8 cellular contexts compared by ENCODE assay signal in genomic region chr15:45167631-45168205, GRCh38. TPM values are rescaled to one million over a fixed set of nuclear protein-coding genes. Genes with fewer than 3 reads are reported as not detected.
DNase-seq lines count a peak whose midpoint lies in the region; ATAC-seq and TF ChIP-seq lines count a peak whose summit lies in the region.

No MANE protein-coding gene starts in this region.

- peaks cover 11% of the 10 kb centered on the region for H3F3A ChIP-seq in smooth muscle cell (ENCODE audit: low read depth)

- H3K9me3 ChIP-seq in iPS-18a (ENCODE audit: control insufficient read depth, low read depth, low read length) (no peaks in the 10 kb centered on the region), smooth muscle cell (replicated peaks; ENCODE audit: low read depth) (no peaks in the 10 kb centered on the region)

- H4K20me1 ChIP-seq in smooth muscle cell (ENCODE audit: low read depth) = no peaks in the 10 kb centered on the region

- H3K36me3 ChIP-seq in iPS-18a (ENCODE audit: control insufficient read depth, low read depth, low read length) (no peaks in the 10 kb centered on the region), smooth muscle cell (ENCODE audit: low read depth) (no peaks in the 10 kb centered on the region)

- peak overlapping the region; percentile 75 for H3K4me3 Mint-ChIP-seq in activated T-helper 1 cell treated with anti-CD3 and anti-CD28 coated beads, Interleukin-12 subunit alpha, Interleukin-12 subunit beta, Interleukin-2, Interleukin-4 antibody, amounts not matched to agents 30 ng/mL and 10 ng/mL and 1 ng/mL, durations not matched to agents 14 hours and 24 hours and 36 hours

- peak overlapping the region; percentile 34; the same call in 1 of the 2 replicates for H3K4me3 ChIP-seq in HFF-Myc (replicated peaks; ENCODE audit: low read depth, low read length)
- peak overlapping the region; percentile 71 for H3K4me3 ChIP-seq in iPS-18a (ENCODE audit: low read length)
- H3K4me3 ChIP-seq in smooth muscle cell = peak overlapping the region; percentile 69

- in situ Hi-C loops in ACHN (cut with HindIII; ENCODE audit: low pct_ligation_motif_present, low pct_unique_long_range_greater_than_20kb, low sequenced_read_pairs) = no loop called here

- H3K4me1 Mint-ChIP-seq in activated T-helper 1 cell treated with anti-CD3 and anti-CD28 coated beads, Interleukin-12 subunit alpha, Interleukin-12 subunit beta, Interleukin-2, Interleukin-4 antibody, amounts not matched to agents 30 ng/mL and 10 ng/mL and 1 ng/mL, durations not matched to agents 14 hours and 24 hours and 36 hours (ENCODE audit: low read depth) = peaks cover 21% of the 10 kb centered on the region

- no peak overlapping the region for H2AFZ ChIP-seq in smooth muscle cell (ENCODE audit: low read depth)

- H3K27me3 Mint-ChIP-seq in activated T-helper 1 cell treated with anti-CD3 and anti-CD28 coated beads, Interleukin-12 subunit alpha, Interleukin-12 subunit beta, Interleukin-2, Interleukin-4 antibody, amounts not matched to agents 30 ng/mL and 10 ng/mL and 1 ng/mL, durations not matched to agents 14 hours and 24 hours and 36 hours (ENCODE audit: insufficient read depth) = no peaks in the 10 kb centered on the region

- peak overlapping the region; percentile 81 for H3K27ac Mint-ChIP-seq in activated T-helper 1 cell treated with anti-CD3 and anti-CD28 coated beads, Interleukin-12 subunit alpha, Interleukin-12 subunit beta, Interleukin-2, Interleukin-4 antibody, amounts not matched to agents 30 ng/mL and 10 ng/mL and 1 ng/mL, durations not matched to agents 14 hours and 24 hours and 36 hours

- H3K4me1 ChIP-seq in iPS-18a (ENCODE audit: control insufficient read depth, low read depth, low read length) (peaks cover 18% of the 10 kb centered on the region), smooth muscle cell (ENCODE audit: low read depth) (peaks cover 6% of the 10 kb centered on the region)

- H3K9me3 Mint-ChIP-seq in activated T-helper 1 cell treated with anti-CD3 and anti-CD28 coated beads, Interleukin-12 subunit alpha, Interleukin-12 subunit beta, Interleukin-2, Interleukin-4 antibody, amounts not matched to agents 30 ng/mL and 10 ng/mL and 1 ng/mL, durations not matched to agents 14 hours and 24 hours and 36 hours = no peaks in the 10 kb centered on the region

- H3K27me3 ChIP-seq in iPS-18a (ENCODE audit: control insufficient read depth, insufficient read depth, low read length) (no peaks in the 10 kb centered on the region), smooth muscle cell (ENCODE audit: low read depth) (no peaks in the 10 kb centered on the region)

- H3K79me2 ChIP-seq in smooth muscle cell (ENCODE audit: low read depth) = no peaks in the 10 kb centered on the region

- intact Hi-C loops in activated T-helper 1 cell treated with anti-CD3 and anti-CD28 coated beads, Interleukin-12 subunit alpha, Interleukin-12 subunit beta, Interleukin-2, Interleukin-4 antibody, amounts not matched to agents 30 ng/mL and 10 ng/mL and 1 ng/mL, durations not matched to agents 14 hours and 24 hours and 36 hours (cut with micrococcal nuclease) = loop anchor here (1.0 to 10.0 kb wide), 6 partner anchors 21 to 417 kb away; partner anchors contain the start of gene BLOC1S6

- WGBS in smooth muscle cell (ENCODE audit: low lambda C conversion rate) = 85% methylated on average over 9 of the region's 9 CpGs

- H3K27ac ChIP-seq in iPS-18a (ENCODE audit: low read length) (no peak overlapping the region), smooth muscle cell (ENCODE audit: low read depth) (peak overlapping the region; percentile 95)

- TF ChIP-seq CTCF in HFF-Myc (IDR thresholded peaks at IDR 0.05; ENCODE audit: low read depth, low read length, missing control alignments) (no peak), smooth muscle cell (IDR thresholded peaks at IDR 0.05; ENCODE audit: borderline replicate concordance, insufficient read depth, poor library complexity, severe bottlenecking) (no peak)

- peaks cover 2% of the 10 kb centered on the region for H3K36me3 Mint-ChIP-seq in activated T-helper 1 cell treated with anti-CD3 and anti-CD28 coated beads, Interleukin-12 subunit alpha, Interleukin-12 subunit beta, Interleukin-2, Interleukin-4 antibody, amounts not matched to agents 30 ng/mL and 10 ng/mL and 1 ng/mL, durations not matched to agents 14 hours and 24 hours and 36 hours (ENCODE audit: low read depth)

- H3K9ac ChIP-seq in iPS-18a (ENCODE audit: low read length) (peak overlapping the region; percentile 78), smooth muscle cell (ENCODE audit: low read depth) (peak overlapping the region; percentile 93)

- H3K4me2 ChIP-seq in smooth muscle cell = peak overlapping the region; percentile 96

- DNase-seq in HFF-Myc (ENCODE audit: extremely low read depth, low read depth) (no peak), smooth muscle cell (lab: John Stamatoyannopoulos, UW; ENCODE audit: unreplicated experiment) (no peak), hepatic stellate cell (ENCODE audit: low spot score) (no peak), SK-N-DZ (ENCODE audit: low spot score) (no peak), ACHN (no peak)
- DNase-seq in activated T-helper 1 cell treated with anti-CD3 and anti-CD28 coated beads, Interleukin-12 subunit alpha, Interleukin-12 subunit beta, Interleukin-2, Interleukin-4 antibody, amounts not matched to agents 30 ng/mL and 10 ng/mL and 1 ng/mL, durations not matched to agents 14 hours and 24 hours and 36 hours (ENCODE audit: low spot score) = no peak

- ATAC-seq in HG03159 (IDR thresholded peaks at IDR 0.05; ENCODE audit: unreplicated experiment) = no peak

RNA-seq across cellular contexts. Expression of gene SHF, which starts 20.0 kb away (rescaled TPM):
- total RNA-seq in activated T-helper 1 cell treated with anti-CD3 and anti-CD28 coated beads, Interleukin-12 subunit alpha, Interleukin-12 subunit beta, Interleukin-2, Interleukin-4 antibody, amounts not matched to agents 30 ng/mL and 10 ng/mL and 1 ng/mL, durations not matched to agents 14 hours and 24 hours and 36 hours = 14.5 and 16.3 TPM in 2 replicates
- total RNA-seq in smooth muscle cell = 11.7 and 41.3 TPM in 2 replicates
- 16.4 and 28.3 TPM in 2 replicates for polyA plus RNA-seq in smooth muscle cell
- polyA plus RNA-seq in SK-N-DZ (2014; cell fraction: cytosol; rRNA removed) = 41.2 and 47.5 TPM in 2 replicates
- 27.6 and 31.7 TPM in 2 replicates for polyA plus RNA-seq in SK-N-DZ (2014; cell fraction: nucleus; rRNA removed)

RNA-seq across cellular contexts. Expression of gene DUOX1, which starts 37.9 kb away (rescaled TPM):
- 0.10 and 0.13 TPM in 2 replicates for total RNA-seq in activated T-helper 1 cell treated with anti-CD3 and anti-CD28 coated beads, Interleukin-12 subunit alpha, Interleukin-12 subunit beta, Interleukin-2, Interleukin-4 antibody, amounts not matched to agents 30 ng/mL and 10 ng/mL and 1 ng/mL, durations not matched to agents 14 hours and 24 hours and 36 hours
- 3.5 and 4.4 TPM in 2 replicates for total RNA-seq in smooth muscle cell
- polyA plus RNA-seq in smooth muscle cell = 5.8 and 13.8 TPM in 2 replicates
- polyA plus RNA-seq in SK-N-DZ (2014; cell fraction: cytosol; rRNA removed) = 0.10 TPM in 1 of 2 replicates, not detected in the other
- 0.09 and 0.30 TPM in 2 replicates for polyA plus RNA-seq in SK-N-DZ (2014; cell fraction: nucleus; rRNA removed)

RNA-seq across cellular contexts. Expression of gene DUOXA1, which starts 38.0 kb away (rescaled TPM):
- 0.37 TPM in 1 of 2 replicates, not detected in the other for total RNA-seq in activated T-helper 1 cell treated with anti-CD3 and anti-CD28 coated beads, Interleukin-12 subunit alpha, Interleukin-12 subunit beta, Interleukin-2, Interleukin-4 antibody, amounts not matched to agents 30 ng/mL and 10 ng/mL and 1 ng/mL, durations not matched to agents 14 hours and 24 hours and 36 hours
- 6.0 and 7.6 TPM in 2 replicates for total RNA-seq in smooth muscle cell
- 2.8 and 7.9 TPM in 2 replicates for polyA plus RNA-seq in smooth muscle cell
- polyA plus RNA-seq in SK-N-DZ (2014; cell fraction: cytosol; rRNA removed) = not detected in 2 replicates
- polyA plus RNA-seq in SK-N-DZ (2014; cell fraction: nucleus; rRNA removed) = not detected in 2 replicates

RNA-seq across cellular contexts. Expression of gene DUOXA2, which starts 53.6 kb away (rescaled TPM):
- total RNA-seq in activated T-helper 1 cell treated with anti-CD3 and anti-CD28 coated beads, Interleukin-12 subunit alpha, Interleukin-12 subunit beta, Interleukin-2, Interleukin-4 antibody, amounts not matched to agents 30 ng/mL and 10 ng/mL and 1 ng/mL, durations not matched to agents 14 hours and 24 hours and 36 hours = not detected in 2 replicates
- total RNA-seq in smooth muscle cell = not detected in 2 replicates
- 0.24 TPM in 1 of 2 replicates, not detected in the other for polyA plus RNA-seq in smooth muscle cell
- not detected in 2 replicates for polyA plus RNA-seq in SK-N-DZ (2014; cell fraction: cytosol; rRNA removed)
- not detected in 2 replicates for polyA plus RNA-seq in SK-N-DZ (2014; cell fraction: nucleus; rRNA removed)

RNA-seq across cellular contexts. Expression of gene DUOX2, which starts 53.7 kb away (rescaled TPM):
- not detected in 2 replicates for total RNA-seq in activated T-helper 1 cell treated with anti-CD3 and anti-CD28 coated beads, Interleukin-12 subunit alpha, Interleukin-12 subunit beta, Interleukin-2, Interleukin-4 antibody, amounts not matched to agents 30 ng/mL and 10 ng/mL and 1 ng/mL, durations not matched to agents 14 hours and 24 hours and 36 hours
- 0.36 and 1.4 TPM in 2 replicates for total RNA-seq in smooth muscle cell
- polyA plus RNA-seq in smooth muscle cell = 0.34 and 1.2 TPM in 2 replicates
- not detected in 2 replicates for polyA plus RNA-seq in SK-N-DZ (2014; cell fraction: cytosol; rRNA removed)
- polyA plus RNA-seq in SK-N-DZ (2014; cell fraction: nucleus; rRNA removed) = 0.02 and 0.07 TPM in 2 replicates
